ENCODE assay signal across 8 cellular contexts in the genomic region with DNA sequence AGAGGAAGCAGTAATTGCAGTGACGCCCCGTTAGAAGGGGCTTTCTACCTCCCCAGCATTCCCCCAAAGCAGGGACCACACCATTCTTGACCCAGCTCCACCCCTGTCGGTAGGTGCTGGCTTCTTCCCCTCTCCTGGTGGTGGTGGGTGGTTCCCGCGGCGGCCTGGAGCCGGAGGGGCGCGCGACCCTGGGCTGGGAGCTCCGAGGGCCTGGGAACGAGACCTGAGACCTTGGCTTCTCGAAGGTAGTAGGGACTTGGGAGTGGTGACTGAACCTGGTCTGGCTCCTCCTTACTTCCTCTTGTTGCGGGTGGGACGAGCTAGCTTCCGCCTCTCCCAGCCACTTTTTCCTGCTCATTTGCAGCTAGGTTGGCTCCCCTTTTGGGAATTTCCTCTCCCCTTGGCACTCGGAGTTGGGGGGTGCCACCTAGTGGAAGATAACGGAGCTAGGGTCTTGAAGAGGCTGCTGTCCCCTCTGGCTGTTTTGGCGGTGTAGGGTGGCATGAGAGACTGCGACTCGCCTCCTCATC. TPM values are rescaled to one million over a fixed set of nuclear protein-coding genes. Genes with fewer than 3 reads are reported as not detected.
DNase-seq lines count a peak whose midpoint lies in the region; ATAC-seq, FAIRE-seq and TF ChIP-seq lines count a peak whose summit lies in the region.

No MANE protein-coding gene starts in this region.

- H3K36me3 Mint-ChIP-seq in CD4-positive, CD25-positive, alpha-beta regulatory T cell = no peaks in the 10 kb centered on the region

- no peaks in the 10 kb centered on the region for H3K9me3 Mint-ChIP-seq in CD4-positive, CD25-positive, alpha-beta regulatory T cell

- peak overlapping the region; percentile 93 to 99 for H3K9ac ChIP-seq in kidney (ENCODE audit: low read length in 2 of 2)

- peak; percentile 75 for TF ChIP-seq CTCF in NB4 (IDR thresholded peaks at IDR 0.05; ENCODE audit: low read depth, low read length)
- TF ChIP-seq CTCF in kidney (IDR thresholded peaks at IDR 0.05; ENCODE audit: borderline replicate concordance, extremely low read depth, insufficient read depth) = peak; percentile 54

- no peaks in the 10 kb centered on the region for H3K27me3 ChIP-seq in CD4-positive, CD25-positive, alpha-beta regulatory T cell (ENCODE audit: control insufficient read depth, insufficient read depth, low read length)

- H3K4me3 Mint-ChIP-seq in CD4-positive, CD25-positive, alpha-beta regulatory T cell = peak overlapping the region; percentile 93 to 99 (median 95)

- peak; percentile 34 to 55 (median 35) for DNase-seq in CD4-positive, CD25-positive, alpha-beta regulatory T cell
- DNase-seq in NB4 (ENCODE audit: low read depth) (peak; percentile 78), T-helper 2 cell (peak in 3 of 5 experiments; percentile 25 to 41 (median 25)), kidney (peak; percentile 77), smooth muscle cell of the brain vasculature (ENCODE audit: low read depth, low spot score) (peak; percentile 35)

- peaks cover 0 to 25% (median 14%) of the 10 kb centered on the region in 4 donors for H3K4me1 Mint-ChIP-seq in CD4-positive, CD25-positive, alpha-beta regulatory T cell

- no peak for FAIRE-seq in kidney (lab: Jason Lieb, UNC)

- intact Hi-C loops in kidney (cut with DNase I) = no loop called here

- H3K27ac ChIP-seq in CD4-positive, CD25-positive, alpha-beta regulatory T cell (ENCODE audit: insufficient read depth, low read length, poor library complexity, severe bottlenecking) = peak overlapping the region; percentile 44
- peak overlapping the region; percentile 86 for H3K27ac ChIP-seq in cingulate gyrus (ENCODE audit: low read depth, low read length)
- H3K27ac ChIP-seq in kidney (ENCODE audit: low read depth in 2 of 2, low read length in 2 of 2) = peak overlapping the region; percentile 71 to 77

- peak; percentile 19 to 20 for ATAC-seq in CD4-positive, CD25-positive, alpha-beta regulatory T cell (ENCODE audit: low read depth in 2 of 2)
- ATAC-seq in GM19467 (IDR thresholded peaks at IDR 0.05; ENCODE audit: unreplicated experiment) (peak; percentile 2), HG03565 (IDR thresholded peaks at IDR 0.05; ENCODE audit: unreplicated experiment) (no peak)

- peaks cover 19% of the 10 kb centered on the region for H3K4me1 ChIP-seq in CD4-positive, CD25-positive, alpha-beta regulatory T cell (ENCODE audit: control insufficient read depth, insufficient read depth, low read length, poor library complexity, severe bottlenecking)
- H3K4me1 ChIP-seq in kidney (ENCODE audit: control insufficient read depth in 1 of 2, insufficient read depth in 1 of 2, low read depth in 1 of 2, low read length in 2 of 2) = peaks cover 0 to 13% of the 10 kb centered on the region in 2 donors

- no peaks in the 10 kb centered on the region for H3K9me3 ChIP-seq in CD4-positive, CD25-positive, alpha-beta regulatory T cell (ENCODE audit: control insufficient read depth in 2 of 2, low read length in 2 of 2)
- no peaks in the 10 kb centered on the region for H3K9me3 ChIP-seq in kidney (ENCODE audit: control insufficient read depth in 1 of 2, low read length in 2 of 2)

- no peaks in the 10 kb centered on the region for H3K36me3 ChIP-seq in CD4-positive, CD25-positive, alpha-beta regulatory T cell (ENCODE audit: control insufficient read depth, insufficient read depth, low read length)
- H3K36me3 ChIP-seq in kidney (ENCODE audit: control insufficient read depth in 1 of 2, insufficient read depth in 2 of 2, low read length in 2 of 2) = no peaks in the 10 kb centered on the region

- H3K27me3 Mint-ChIP-seq in CD4-positive, CD25-positive, alpha-beta regulatory T cell = peaks cover 10% of the 10 kb centered on the region

- H3K4me3 ChIP-seq in CD4-positive, CD25-positive, alpha-beta regulatory T cell (ENCODE audit: low read depth, low read length) = peak overlapping the region; percentile 87
- H3K4me3 ChIP-seq in NB4 (ENCODE audit: low read depth, low read length) = peak overlapping the region; percentile 90
- peak overlapping the region; percentile 97 to 99 for H3K4me3 ChIP-seq in kidney (ENCODE audit: low read length in 2 of 2)

- peak overlapping the region; percentile 60 to 90 (median 85) for H3K27ac Mint-ChIP-seq in CD4-positive, CD25-positive, alpha-beta regulatory T cell

- no peak for TF ChIP-seq POLR2A in NB4 (IDR thresholded peaks at IDR 0.05; ENCODE audit: extremely low read depth, insufficient read length)

RNA-seq across cellular contexts. Expression of a gene that starts 0.5 kb away (rescaled TPM):
- 24.3 TPM for total RNA-seq in CD4-positive, CD25-positive, alpha-beta regulatory T cell
- polyA plus RNA-seq in CD4-positive, CD25-positive, alpha-beta regulatory T cell = 10 to 100 TPM; 29.1 to 39.4 (median 33.7) TPM
- 353 TPM for total RNA-seq in kidney
- 235 TPM for polyA plus RNA-seq in kidney (ENCODE audit: insufficient read depth, low read depth, low replicate concordance)

RNA-seq across cellular contexts. Expression of a gene that starts 18.1 kb away (rescaled TPM):
- total RNA-seq in CD4-positive, CD25-positive, alpha-beta regulatory T cell = 0.25 TPM
- under 1 TPM in 2 of 4 donors, not detected in 2; 0.07 to 0.09 TPM for polyA plus RNA-seq in CD4-positive, CD25-positive, alpha-beta regulatory T cell
- 0.94 TPM for total RNA-seq in kidney
- 1.6 TPM for polyA plus RNA-seq in kidney (ENCODE audit: insufficient read depth, low read depth, low replicate concordance)

RNA-seq across cellular contexts. Expression of a gene that starts 20.9 kb away (rescaled TPM):
- total RNA-seq in CD4-positive, CD25-positive, alpha-beta regulatory T cell = 64.7 TPM
- 100 to 1,000 TPM in 1 of 4 donors, 10 to 100 TPM in 3; 93.8 to 112 (median 98.4) TPM for polyA plus RNA-seq in CD4-positive, CD25-positive, alpha-beta regulatory T cell
- 107 TPM for total RNA-seq in kidney
- polyA plus RNA-seq in kidney (ENCODE audit: insufficient read depth, low read depth, low replicate concordance) = 389 TPM

RNA-seq across cellular contexts. Expression of a gene that starts 37.2 kb away (rescaled TPM):
- total RNA-seq in CD4-positive, CD25-positive, alpha-beta regulatory T cell = 0.27 TPM
- polyA plus RNA-seq in CD4-positive, CD25-positive, alpha-beta regulatory T cell = under 1 TPM in 1 of 4 donors, not detected in 3; 0.96 TPM
- 2.2 TPM for total RNA-seq in kidney
- polyA plus RNA-seq in kidney (ENCODE audit: insufficient read depth, low read depth, low replicate concordance) = 6.4 TPM

RNA-seq across cellular contexts. Expression of a gene that starts 43.9 kb away (rescaled TPM):
- total RNA-seq in CD4-positive, CD25-positive, alpha-beta regulatory T cell = 19.5 TPM
- polyA plus RNA-seq in CD4-positive, CD25-positive, alpha-beta regulatory T cell = not detected
- 1.7 TPM for total RNA-seq in kidney
- polyA plus RNA-seq in kidney (ENCODE audit: insufficient read depth, low read depth, low replicate concordance) = 0.67 TPM

Comparison
In these comparisons a context has a peak if more than half of its experiments do, and no peak if none do; other contexts are left out.
1. DNase-seq: peak in every context shown above with its lines; median percentile 78 in NB4; 77 in kidney; 35 in CD4-positive, CD25-positive, alpha-beta regulatory T cell; 35 in smooth muscle cell of the brain vasculature; 25 in T-helper 2 cell.
2. RNA of a gene that starts 0.5 kb away (total RNA-seq): 353 TPM in kidney (single experiment); 24.3 TPM in CD4-positive, CD25-positive, alpha-beta regulatory T cell (single experiment); every median in the first group is over 10 times any median in the second.
3. Peak in every context shown above with its lines, with median percentiles within 50 percentile points of each other: H3K27ac ChIP-seq and H3K4me3 ChIP-seq.